In the genomic region with DNA sequence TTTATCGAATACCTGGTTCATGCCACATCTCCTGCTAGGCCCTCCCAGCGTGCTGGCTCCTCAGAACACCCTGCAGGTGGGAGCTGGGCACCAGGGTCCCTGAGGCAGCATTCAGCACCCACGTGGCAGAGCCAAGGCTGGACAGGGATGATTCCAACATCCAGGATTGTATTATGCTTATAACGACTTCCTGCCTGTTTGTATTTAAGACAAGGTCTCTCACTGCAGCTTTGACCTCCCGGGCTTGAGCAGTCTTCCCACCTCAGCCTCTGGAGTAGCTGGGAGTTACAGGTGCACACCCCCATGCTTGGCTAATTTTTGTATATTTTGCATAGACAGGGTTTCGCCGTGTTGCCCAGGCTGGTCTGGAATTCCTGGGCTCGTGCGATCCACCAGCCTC, we compare ENCODE assay signal across 1 cellular context.
TF ChIP-seq lines count a peak whose summit lies in the region.

No MANE protein-coding gene starts in this region.

TF ChIP-seq in K562, 482 proteins besides CTCF, POLR2A, EP300 and RAD21 (continued from another document):
- TF ChIP-seq RB1 (IDR thresholded peaks at IDR 0.05; ENCODE audit: low read depth) (no peak), CBFA2T2 (conservative IDR thresholded peaks at IDR 0.05) (no peak), TEAD1 (CRISPR knock-in tag; IDR thresholded peaks at IDR 0.05) (no peak), NBN (IDR thresholded peaks at IDR 0.05; ENCODE audit: low read depth) (no peak), ZNF197 (CRISPR knock-in tag; IDR thresholded peaks at IDR 0.05; ENCODE audit: low read depth) (no peak), BRD4 (IDR thresholded peaks at IDR 0.05) (no peak), DACH1 (IDR thresholded peaks at IDR 0.05; ENCODE audit: partially characterized antibody) (no peak), CREM (IDR thresholded peaks at IDR 0.05; ENCODE audit: low read depth) (no peak), ZNF551 (CRISPR knock-in tag; IDR thresholded peaks at IDR 0.05) (no peak)
